In genomic region chr2:111157798-111158197, GRCh38 we compare ENCODE assay signal across 8 cellular contexts. TPM values are rescaled to one million over a fixed set of nuclear protein-coding genes. Genes with fewer than 3 reads are reported as not detected.
DNase-seq lines count a peak whose midpoint lies in the region; ATAC-seq and TF ChIP-seq lines count a peak whose summit lies in the region.

No MANE protein-coding gene starts in this region.

- H3K36me3 Mint-ChIP-seq in activated naive CD4-positive, alpha-beta T cell treated with anti-CD3 and anti-CD28 coated beads, Interleukin-2, amount 50 U/mL, for 72 hours, result peaks cover 6 to 39% of the 10 kb centered on the region in 2 donors

- no peak for DNase-seq in activated naive CD4-positive, alpha-beta T cell treated with anti-CD3 and anti-CD28 coated beads, Interleukin-2, amount 50 U/mL, for 72 hours (ENCODE audit: low spot score in 2 of 2)
- DNase-seq in activated naive CD4-positive, alpha-beta T cell treated with anti-CD3 and anti-CD28 coated beads, Interleukin-2, amount 50 U/mL, for 16 hours, result no peak
- peak; percentile 9 for DNase-seq in NCI-H2029 treated with DMSO at 0.1 percent for 48 hours (lab: John Stamatoyannopoulos, UW)
- peak; percentile 50 for DNase-seq in transverse colon
- DNase-seq in KG1 (lab: John Stamatoyannopoulos, UW), result no peak
- DNase-seq in dermis blood vessel endothelial cell, result no peak
- no peak for DNase-seq in NK-92 (lab: John Stamatoyannopoulos, UW; ENCODE audit: unreplicated experiment)

- H3K4me1 ChIP-seq in transverse colon, result peaks cover 0 to 25% (median 6%) of the 10 kb centered on the region in 4 donors

- peaks cover 0 to 6% (median 0%) of the 10 kb centered on the region in 4 donors for H3K36me3 ChIP-seq in transverse colon

- no peak for TF ChIP-seq POLR2A in transverse colon (IDR thresholded peaks at IDR 0.05)

- no peak overlapping the region for H3K4me3 ChIP-seq in transverse colon

- 74 to 100% methylated on average over 1 to 2 of the region's 2 CpGs for WGBS in transverse colon (ENCODE audit: low coverage in 1 of 2), 2 donors

- no peak for TF ChIP-seq EP300 in transverse colon (IDR thresholded peaks at IDR 0.05; ENCODE audit: low read depth)

- H3K9me3 ChIP-seq in transverse colon, result no peaks in the 10 kb centered on the region

- no peaks in the 10 kb centered on the region for H3K9me3 Mint-ChIP-seq in activated naive CD4-positive, alpha-beta T cell treated with anti-CD3 and anti-CD28 coated beads, Interleukin-2, amount 50 U/mL, for 72 hours

- in situ Hi-C loops in transverse colon (cut with MboI; ENCODE audit: low pct_ligation_motif_present in 1 of 4, low pct_unique_long_range_greater_than_20kb in 1 of 4, low sequenced_read_pairs in 3 of 4), result no loop called here

- no peak overlapping the region for H3K27ac Mint-ChIP-seq in activated naive CD4-positive, alpha-beta T cell treated with anti-CD3 and anti-CD28 coated beads, Interleukin-2, amount 50 U/mL, for 72 hours

- intact Hi-C loops in transverse colon (cut with DNase I; ENCODE audit: low total_unique reads), result no loop called here

- no peaks in the 10 kb centered on the region for H3K27me3 ChIP-seq in transverse colon

- peak; percentile 21 to 65 for ATAC-seq in activated naive CD4-positive, alpha-beta T cell treated with anti-CD3 and anti-CD28 coated beads, Interleukin-2, amount 50 U/mL, for 72 hours
- ATAC-seq in HG02678 (IDR thresholded peaks at IDR 0.05; ENCODE audit: unreplicated experiment), result peak; percentile 59

- no peak for TF ChIP-seq CTCF in transverse colon (IDR thresholded peaks at IDR 0.05)

- peak overlapping the region in 1 of 4 donors; percentile 44 for H3K27ac ChIP-seq in transverse colon

RNA-seq across cellular contexts. Expression of gene BCL2L11, which starts 37.1 kb away (rescaled TPM):
- total RNA-seq in activated naive CD4-positive, alpha-beta T cell treated with anti-CD3 and anti-CD28 coated beads, Interleukin-2, amount 50 U/mL, for 72 hours, result 10 to 100 TPM; 11.0 to 40.2 TPM
- total RNA-seq in transverse colon (10 to 100 TPM in 3 of 4 donors, 1 to 10 TPM in 1; 8.8 to 41.8 (median 36.1) TPM), dermis blood vessel endothelial cell (18.9 and 27.3 TPM in 2 replicates)

Comparison
In these comparisons a context has a peak if more than half of its experiments do, and no peak if none do; other contexts are left out.
1. DNase-seq: peak in NCI-H2029 treated with DMSO at 0.1 percent for 48 hours (single experiment) and transverse colon (single experiment); none in activated naive CD4-positive, alpha-beta T cell treated with anti-CD3 and anti-CD28 coated beads, Interleukin-2, amount 50 U/mL, for 72 hours (0 of 2), activated naive CD4-positive, alpha-beta T cell treated with anti-CD3 and anti-CD28 coated beads, Interleukin-2, amount 50 U/mL, for 16 hours (single experiment), KG1 (single experiment), dermis blood vessel endothelial cell (single experiment) and NK-92 (single experiment).